In genomic region chr14:105193916-105194782, GRCh38 we compare ENCODE assay signal across 9 cellular contexts. TPM values are rescaled to one million over a fixed set of nuclear protein-coding genes. Genes with fewer than 3 reads are reported as not detected.
DNase-seq lines count a peak whose midpoint lies in the region; FAIRE-seq and TF ChIP-seq lines count a peak whose summit lies in the region.
"Had no signal": no experiment of that assay in that cellular context is flagged by ENCODE, and none has a peak within 500 bp of the region (broad histone marks: within the 10 kb centered on the region; RNA-seq: fewer than 3 reads in every experiment).

No MANE protein-coding gene starts in this region.

- no peak overlapping the region for H3K27ac Mint-ChIP-seq in activated naive CD8-positive, alpha-beta T cell treated with anti-CD3 and anti-CD28 coated beads for 36 hours
- H3K27ac Mint-ChIP-seq in H9: no peak overlapping the region

- no peaks in the 10 kb centered on the region; the same call in 1 of the 2 replicates for H3K27me3 ChIP-seq in H9 (ENCODE audit: insufficient read depth, low read length)

- no peak overlapping the region for H3K18ac ChIP-seq in H9 (ENCODE audit: insufficient read length, low read depth, low read length)

- no peaks in the 10 kb centered on the region for H3K79me1 ChIP-seq in H9 (ENCODE audit: insufficient read depth, low read depth, low read length, poor library complexity, severe bottlenecking)

- no CpG with 5 or more reads among the region's 17 CpGs for WGBS in H9 (ENCODE audit: extremely low coverage, insufficient read length, low lambda C conversion rate)

- H3K36me3 Mint-ChIP-seq in activated naive CD8-positive, alpha-beta T cell treated with anti-CD3 and anti-CD28 coated beads for 36 hours: no peaks in the 10 kb centered on the region
- H3K36me3 Mint-ChIP-seq in H9 (ENCODE audit: insufficient read depth in 1 of 3, low read depth in 3 of 3): no peaks in the 10 kb centered on the region

- no peak overlapping the region for H3K9ac ChIP-seq in H9 (ENCODE audit: extremely low read depth, insufficient read length, low read length)

- no peak for TF ChIP-seq POLR2A in GM12891 (IDR thresholded peaks at IDR 0.05; ENCODE audit: low read depth, low read length)

- H2BK20ac ChIP-seq in H9 (ENCODE audit: low read depth, low read length, poor library complexity, severe bottlenecking): no peak overlapping the region

- no peak overlapping the region for H3K4me2 ChIP-seq in H9 (ENCODE audit: insufficient read depth, insufficient read length, low read length)

- no peak overlapping the region for H2BK5ac ChIP-seq in H9 (ENCODE audit: insufficient read length, low read length)

- no peaks in the 10 kb centered on the region for H4K20me1 ChIP-seq in H9 (ENCODE audit: control insufficient read depth, insufficient read depth, insufficient read length)

- no peak overlapping the region for H3K14ac ChIP-seq in H9 (ENCODE audit: insufficient read depth, low read length)

- no peak for FAIRE-seq in GM12891 (lab: Jason Lieb, UNC)
- FAIRE-seq: A204.1 had no signal

- no peak for TF ChIP-seq CTCF in H9 (conservative IDR thresholded peaks at IDR 0.05)

- no peak overlapping the region for H2AK5ac ChIP-seq in H9 (ENCODE audit: insufficient read length, low read length)

- H3K4me1 ChIP-seq in H9 (ENCODE audit: insufficient read depth, low read length): no peaks in the 10 kb centered on the region; the same call in 1 of the 2 replicates

- no peaks in the 10 kb centered on the region for H3K23me2 ChIP-seq in H9 (ENCODE audit: insufficient read length, low read depth, low read length, poor library complexity, severe bottlenecking)

- no peak overlapping the region for H3K56ac ChIP-seq in H9 (ENCODE audit: insufficient read length, low read depth, low read length)

- H2AFZ ChIP-seq in H9 (ENCODE audit: low read length): no peak overlapping the region

- no peak overlapping the region for H3K27ac ChIP-seq in H9 (ENCODE audit: insufficient read length, low read depth, low read length)

- no peak overlapping the region for H2BK15ac ChIP-seq in H9 (ENCODE audit: low read depth, low read length)

- H4K5ac ChIP-seq in H9 (ENCODE audit: insufficient read length, low read depth, low read length): no peak overlapping the region

- no peak overlapping the region for H3T11ph ChIP-seq in H9 (ENCODE audit: low read length)

- peaks cover 36% of the 10 kb centered on the region for H3K27me3 Mint-ChIP-seq in activated naive CD8-positive, alpha-beta T cell treated with anti-CD3 and anti-CD28 coated beads for 36 hours
- peaks cover 44% of the 10 kb centered on the region for H3K27me3 Mint-ChIP-seq in H9 (ENCODE audit: low read depth)

- no peaks in the 10 kb centered on the region for H3K9me3 ChIP-seq in H9 (ENCODE audit: control insufficient read depth, low read depth, low read length)

- H2BK120ac ChIP-seq in H9 (ENCODE audit: low read depth, low read length, poor library complexity, severe bottlenecking): no peak overlapping the region

- no peak overlapping the region for H4K91ac ChIP-seq in H9 (ENCODE audit: insufficient read length, low read depth, low read length)

- H3K4ac ChIP-seq in H9 (ENCODE audit: low read depth, low read length): no peak overlapping the region

- H3K9me3 Mint-ChIP-seq in activated naive CD8-positive, alpha-beta T cell treated with anti-CD3 and anti-CD28 coated beads for 36 hours: no peaks in the 10 kb centered on the region
- no peaks in the 10 kb centered on the region for H3K9me3 Mint-ChIP-seq in H9

- H2BK12ac ChIP-seq in H9 (ENCODE audit: insufficient read length, low read depth, low read length): no peak overlapping the region

- no peak overlapping the region for H3K23ac ChIP-seq in H9 (ENCODE audit: insufficient read length, low read depth, low read length)

- H3K79me2 ChIP-seq in H9 (ENCODE audit: insufficient read depth, low read length): no peaks in the 10 kb centered on the region

- H3K4me1 Mint-ChIP-seq in activated naive CD8-positive, alpha-beta T cell treated with anti-CD3 and anti-CD28 coated beads for 36 hours: peaks cover 21% of the 10 kb centered on the region
- peaks cover 20 to 24% of the 10 kb centered on the region in 2 experiments for H3K4me1 Mint-ChIP-seq in H9

- H4K8ac ChIP-seq in H9 (replicated peaks; ENCODE audit: insufficient read length, low read depth, low read length): no peak overlapping the region

- peak; percentile 82 for DNase-seq in NCI-H1436 (lab: John Stamatoyannopoulos, UW)
- no peak for DNase-seq in NCI-H1436 treated with DMSO at 0.1 percent for 48 hours (lab: John Stamatoyannopoulos, UW)
- DNase-seq in NCI-H2171 treated with DMSO at 0.1 percent for 48 hours (lab: John Stamatoyannopoulos, UW): peak; percentile 66
- DNase-seq in activated naive CD8-positive, alpha-beta T cell treated with anti-CD3 and anti-CD28 coated beads for 36 hours: peak; percentile 57
- peak; percentile 44 to 51 for DNase-seq in stimulated activated CD4-positive, alpha-beta T cell treated with anti-CD3 and anti-CD28 coated beads, Interleukin-2, amount 100 ng/mL, for 24 hours
- no peak for DNase-seq in H9
- DNase-seq in AML-193 (lab: John Stamatoyannopoulos, UW): no peak
- DNase-seq in GM12891 (ENCODE audit: insufficient read length, low spot score): no peak

- H3K4me3 Mint-ChIP-seq in activated naive CD8-positive, alpha-beta T cell treated with anti-CD3 and anti-CD28 coated beads for 36 hours: peak overlapping the region; percentile 22
- peak overlapping the region in 1 of 2 experiments; percentile 6; a peak in 1 of 5 replicates for H3K4me3 Mint-ChIP-seq in H9

TF ChIP-seq in GM12891, 5 proteins besides CTCF, POLR2A, EP300 and RAD21:
- TF ChIP-seq POU2F2 (IDR thresholded peaks at IDR 0.05; ENCODE audit: low read depth, low read length) (no peak), TAF1 (IDR thresholded peaks at IDR 0.05; ENCODE audit: low read depth, low read length) (no peak), SPI1 (IDR thresholded peaks at IDR 0.05; ENCODE audit: low read depth, low read length) (no peak), POLR2AphosphoS5 (IDR thresholded peaks at IDR 0.05; ENCODE audit: low read depth, low read length) (no peak), PAX5 (IDR thresholded peaks at IDR 0.05; ENCODE audit: insufficient read depth, low read length, severe bottlenecking) (no peak)

RNA-seq across cellular contexts. Expression of gene NUDT14, which starts 13.0 kb away (rescaled TPM):
- total RNA-seq in activated naive CD8-positive, alpha-beta T cell treated with anti-CD3 and anti-CD28 coated beads for 36 hours: 1 to 10 TPM; 8.6 to 9.1 TPM
- 39.0 and 41.1 TPM in 2 replicates for total RNA-seq in H9 (2021)
- polyA plus RNA-seq in GM12891 (2012; ENCODE audit: low read depth, missing spikeins): 3.7 TPM

RNA-seq across cellular contexts. Expression of gene JAG2, which starts 25.6 kb away (rescaled TPM):
- 1 to 10 TPM; 2.3 to 2.5 TPM for total RNA-seq in activated naive CD8-positive, alpha-beta T cell treated with anti-CD3 and anti-CD28 coated beads for 36 hours
- total RNA-seq in H9 (2021): 11.3 and 11.4 TPM in 2 replicates
- polyA plus RNA-seq in GM12891 (2012; ENCODE audit: low read depth, missing spikeins): 0.08 TPM

RNA-seq across cellular contexts. Expression of gene BTBD6, which starts 54.2 kb away (rescaled TPM):
- 10 to 100 TPM; 33.9 to 35.2 TPM for total RNA-seq in activated naive CD8-positive, alpha-beta T cell treated with anti-CD3 and anti-CD28 coated beads for 36 hours
- 22.9 and 23.3 TPM in 2 replicates for total RNA-seq in H9 (2021)
- polyA plus RNA-seq in GM12891 (2012; ENCODE audit: low read depth, missing spikeins): 15.6 TPM

Comparison
In these comparisons a context has a peak if more than half of its experiments do, and no peak if none do; other contexts are left out.
1. DNase-seq: peak in NCI-H1436 (single experiment), NCI-H2171 treated with DMSO at 0.1 percent for 48 hours (single experiment), activated naive CD8-positive, alpha-beta T cell treated with anti-CD3 and anti-CD28 coated beads for 36 hours (single experiment) and stimulated activated CD4-positive, alpha-beta T cell treated with anti-CD3 and anti-CD28 coated beads, Interleukin-2, amount 100 ng/mL, for 24 hours (2 of 2); none in NCI-H1436 treated with DMSO at 0.1 percent for 48 hours (single experiment), H9 (single experiment), AML-193 (0 of 2) and GM12891 (single experiment).